ENCODE assay signal across 8 cellular contexts in the genomic region with DNA sequence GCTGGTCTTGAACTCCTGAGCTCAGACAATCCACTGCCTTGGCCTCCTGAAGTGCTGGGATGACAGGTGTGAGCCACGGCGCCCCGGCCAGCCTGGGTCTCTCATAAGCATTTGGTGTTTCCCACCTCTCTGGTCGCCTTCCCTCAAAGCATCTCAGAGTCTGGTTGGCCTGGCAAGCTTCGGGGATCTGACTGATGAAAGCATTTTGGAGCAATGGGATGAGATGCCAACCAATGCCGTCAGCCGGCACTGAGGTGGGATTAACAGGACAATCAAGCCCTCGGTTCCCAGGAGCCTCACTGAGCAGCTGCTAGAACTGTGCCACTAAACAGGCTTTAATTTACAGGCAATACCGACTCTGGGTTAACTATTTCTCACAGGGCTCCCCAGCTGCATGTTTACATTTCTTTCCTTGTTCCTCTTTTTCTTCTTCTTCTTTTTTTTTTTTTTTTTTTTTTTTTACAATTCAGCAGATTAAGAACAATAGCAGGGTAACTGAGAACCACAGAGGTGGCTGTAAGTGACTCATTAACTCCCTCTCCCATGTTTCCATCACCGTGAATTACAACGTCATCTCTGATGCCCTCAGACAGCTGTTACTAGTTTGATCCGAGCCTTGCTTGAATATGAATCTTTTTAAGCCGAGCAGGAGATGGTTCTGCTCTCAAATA. TPM values are rescaled to one million over a fixed set of nuclear protein-coding genes. Genes with fewer than 3 reads are reported as not detected.
DNase-seq lines count a peak whose midpoint lies in the region; ATAC-seq, FAIRE-seq and TF ChIP-seq lines count a peak whose summit lies in the region.

No MANE protein-coding gene starts in this region.

- peaks cover 56% of the 10 kb centered on the region for H3K4me1 Mint-ChIP-seq in nephron

- peak overlapping the region; percentile 77 to 87 (median 87) for H3K27ac Mint-ChIP-seq in nephron

- DNase-seq in coronary artery (ENCODE audit: low spot score) (no peak), NCI-H128 (lab: John Stamatoyannopoulos, UW; ENCODE audit: unreplicated experiment) (no peak), head of caudate nucleus (no peak), frontal cortex (ENCODE audit: low spot score in 2 of 2) (no peak)

- TF ChIP-seq CTCF in OCI-LY1 (IDR thresholded peaks at IDR 0.05; ENCODE audit: low read length) (no peak), nephron (IDR thresholded peaks at IDR 0.05; ENCODE audit: unreplicated experiment in 3 of 3) (no peak), coronary artery (IDR thresholded peaks at IDR 0.05) (no peak)

- peak overlapping the region; percentile 99 for H3K27ac ChIP-seq in OCI-LY1 (ENCODE audit: low read depth, low read length, poor library complexity, severe bottlenecking)
- H3K27ac ChIP-seq in coronary artery, result peak overlapping the region in 1 of 2 donors; percentile 49

- H3K4me3 Mint-ChIP-seq in nephron, result peak overlapping the region in 2 of 3 experiments; percentile 12 to 36

- H3K79me2 ChIP-seq in OCI-LY1 (ENCODE audit: insufficient read depth, low read length), result no peaks in the 10 kb centered on the region

- H3K36me3 Mint-ChIP-seq in nephron (ENCODE audit: low read depth), result no peaks in the 10 kb centered on the region

- H3K27me3 ChIP-seq in OCI-LY1 (ENCODE audit: insufficient read depth, low read length), result no peaks in the 10 kb centered on the region

- peak overlapping the region; percentile 52; the same call in 1 of the 2 replicates for H3K9ac ChIP-seq in OCI-LY1 (ENCODE audit: low read length)

- H3K9me3 ChIP-seq in OCI-LY1 (ENCODE audit: low read length), result no peaks in the 10 kb centered on the region

- H2AFZ ChIP-seq in OCI-LY1 (ENCODE audit: low read length), result no peak overlapping the region

- H3K4me3 ChIP-seq in OCI-LY1 (ENCODE audit: low read depth, low read length, poor library complexity, severe bottlenecking) (peak overlapping the region; percentile 41), coronary artery (no peak overlapping the region)

- H3K4me2 ChIP-seq in OCI-LY1 (ENCODE audit: low read length), result peak overlapping the region; percentile 57

- FAIRE-seq in frontal cortex (lab: Jason Lieb, UNC), result no peak

- ATAC-seq in GM19043 (IDR thresholded peaks at IDR 0.05; ENCODE audit: low read depth, unreplicated experiment) (peak; percentile 64), HG02943 (IDR thresholded peaks at IDR 0.05; ENCODE audit: low read depth, unreplicated experiment) (peak; percentile 66)

- peaks cover 69% of the 10 kb centered on the region for H3K4me1 ChIP-seq in OCI-LY1 (ENCODE audit: insufficient read depth, low read length, severe bottlenecking)

- no peaks in the 10 kb centered on the region for H3K36me3 ChIP-seq in OCI-LY1 (ENCODE audit: insufficient read depth, low read length)

- H4K20me1 ChIP-seq in OCI-LY1 (ENCODE audit: insufficient read depth, low read length), result no peaks in the 10 kb centered on the region

- H3F3A ChIP-seq in OCI-LY1 (ENCODE audit: insufficient read depth, low read length), result peaks cover 4% of the 10 kb centered on the region; the same call in 1 of the 2 replicates

- no peaks in the 10 kb centered on the region for H3K9me3 Mint-ChIP-seq in nephron

- peaks cover 37% of the 10 kb centered on the region for H3K27me3 Mint-ChIP-seq in nephron (ENCODE audit: low read depth)

- H3K9me2 ChIP-seq in OCI-LY1 (ENCODE audit: low read depth, low read length), result no peaks in the 10 kb centered on the region

- intact Hi-C loops in head of caudate nucleus (cut with DNase I), result loop anchor here (2.0 to 10.0 kb wide), 2 partner anchors 41 to 135 kb away; no protein-coding TSS in a partner anchor

RNA-seq across cellular contexts. Expression of gene ODC1, which starts 38.0 kb away (rescaled TPM):
- total RNA-seq in frontal cortex, result 143 TPM
